Comparison of ENCODE assay signal across 29 cellular contexts in the genomic region with DNA sequence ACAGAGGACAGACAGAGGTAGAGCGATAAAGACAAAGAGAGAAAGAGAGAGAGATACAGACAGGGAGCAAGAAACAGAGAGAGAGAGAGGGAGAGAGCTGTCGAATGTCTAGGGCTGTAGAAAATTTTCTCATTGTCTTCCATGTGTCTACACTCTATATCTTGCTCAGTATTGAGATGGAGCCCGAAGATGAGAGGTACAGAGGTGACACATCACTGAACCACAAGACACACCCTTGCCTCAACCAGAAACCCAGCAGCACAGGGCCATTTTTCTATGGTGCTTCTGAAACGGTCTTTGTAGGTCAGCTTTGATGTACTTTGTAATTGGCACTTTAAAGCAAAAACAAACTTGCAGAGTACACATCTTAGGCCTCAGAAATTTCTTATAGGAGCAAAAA.
A peak's percentile ranks its signal among the peaks of the same experiment; 100 is the strongest.
DNase-seq lines count a peak whose midpoint lies in the region; ATAC-seq and TF ChIP-seq lines count a peak whose summit lies in the region.
"Had no signal": no experiment of that assay in that cellular context is flagged by ENCODE, and none has a peak within 500 bp of the region (broad histone marks: within the 10 kb centered on the region; RNA-seq: fewer than 3 reads in every experiment).

No MANE protein-coding gene starts in this region.

- no peak overlapping the region for H3K9ac ChIP-seq in mesendoderm (ENCODE audit: low read length)

- no peak overlapping the region for H2BK15ac ChIP-seq in mesendoderm (replicated peaks; ENCODE audit: low read depth)

- TF ChIP-seq CTCF in HFFc6 (IDR thresholded peaks at IDR 0.05) (no peak), brain microvascular endothelial cell (IDR thresholded peaks at IDR 0.05; ENCODE audit: low read depth, low read length, missing control alignments) (no peak), osteoblast (IDR thresholded peaks at IDR 0.05; ENCODE audit: extremely low read depth, low read depth, low read length) (no peak), thoracic aorta (IDR thresholded peaks at IDR 0.05) (no peak)

- H3K36me3 ChIP-seq in brain microvascular endothelial cell (replicated peaks) (peaks cover 63% of the 10 kb centered on the region), osteoblast (ENCODE audit: insufficient read depth, low read length) (peaks cover 71% of the 10 kb centered on the region), thoracic aorta (peaks cover 14% of the 10 kb centered on the region), mesendoderm (ENCODE audit: control insufficient read depth, insufficient read depth, low read length) (no peaks in the 10 kb centered on the region)

- H2BK120ac ChIP-seq in mesendoderm (ENCODE audit: low read depth, low read length): no peak overlapping the region

- H3K79me1 ChIP-seq in mesendoderm (ENCODE audit: low read length): no peaks in the 10 kb centered on the region

- H3K23ac ChIP-seq in mesendoderm (ENCODE audit: low read length): no peak overlapping the region

- DNase-seq in HFFc6 (no peak), brain microvascular endothelial cell (no peak), osteoblast (ENCODE audit: insufficient read length, low spot score, missing footprints) (no peak), thoracic aorta (ENCODE audit: low spot score) (no peak), mesendoderm (no peak), NCI-H446 (lab: John Stamatoyannopoulos, UW) (no peak), mucosa of gallbladder (ENCODE audit: low spot score) (no peak), HUDEP-2 (lab: John Stamatoyannopoulos, UW; ENCODE audit: unreplicated experiment in 76 of 76) (no peak)
- DNase-seq: activated CD4-positive, alpha-beta T cell treated with anti-CD3 and anti-CD28 coated beads, Interleukin-2, amount 50 U/mL, for 1 hour; activated effector memory CD4-positive, alpha-beta T cell treated with anti-CD3 and anti-CD28 coated beads, Interleukin-2, amount 50 U/mL, for 16 hours; activated naive CD8-positive, alpha-beta T cell treated with anti-CD3 and anti-CD28 coated beads, Interleukin-2, amount 50 U/mL, for 24 hours; CD8-positive, alpha-beta memory T cell; DMS53; endodermal cell; GF-D8; head of caudate nucleus; midbrain; NCI-H1105 treated with DMSO at 0.1 percent for 48 hours; NCI-H2081 treated with DMSO at 0.1 percent for 48 hours; NCI-H446 treated with DMSO at 0.1 percent for 48 hours; nephron progenitor cell; NK-92 treated with Interleukin-12 subunit alpha and Interleukin-12 subunit beta, amount 100 ng/mL, for 24 hours; stimulated activated CD4-positive, alpha-beta T cell treated with anti-CD3 and anti-CD28 coated beads, Interleukin-1b, Interleukin-23, amount 100 ng/mL, for 48 hours; tibial artery had no signal

- H3K4me1 Mint-ChIP-seq in HFFc6 (ENCODE audit: low read depth): peaks cover 66% of the 10 kb centered on the region
- H3K4me1 Mint-ChIP-seq: CD8-positive, alpha-beta memory T cell; stimulated activated memory B cell treated with anti-CD40 and anti-IgM and Interleukin-4, amounts not matched to agents 10 μg/mL and 1 μg/mL and 100 μg/mL, for 72 hours had no signal

- peaks cover 58% of the 10 kb centered on the region for H3K79me2 ChIP-seq in osteoblast (ENCODE audit: insufficient read depth, low read length)
- no peaks in the 10 kb centered on the region for H3K79me2 ChIP-seq in mesendoderm (ENCODE audit: control insufficient read depth, insufficient read depth, low read length)

- ATAC-seq in thoracic aorta (ENCODE audit: insufficient number of reproducible peaks, low FRiP score, low read depth): no peak
- ATAC-seq: activated naive CD8-positive, alpha-beta T cell treated with anti-CD3 and anti-CD28 coated beads, Interleukin-2, amount 50 U/mL, for 24 hours; SK-N-SH treated with all-trans-retinoic acid at 6 μM for 48 hours; stimulated activated memory B cell treated with anti-CD40 and anti-IgM and Interleukin-4, amounts not matched to agents 10 μg/mL and 1 μg/mL and 100 μg/mL, for 72 hours had no signal

- H3K36me3 Mint-ChIP-seq in HFFc6 (ENCODE audit: low read depth): peaks cover 71% of the 10 kb centered on the region
- H3K36me3 Mint-ChIP-seq: CD8-positive, alpha-beta memory T cell; stimulated activated memory B cell treated with anti-CD40 and anti-IgM and Interleukin-4, amounts not matched to agents 10 μg/mL and 1 μg/mL and 100 μg/mL, for 72 hours had no signal

- no peak overlapping the region for H3K18ac ChIP-seq in mesendoderm (ENCODE audit: low read length)

- H3K27ac Mint-ChIP-seq in HFFc6: peak overlapping the region; percentile 67
- H3K27ac Mint-ChIP-seq: activated naive CD8-positive, alpha-beta T cell treated with anti-CD3 and anti-CD28 coated beads, Interleukin-2, amount 50 U/mL, for 24 hours; CD8-positive, alpha-beta memory T cell; endodermal cell; stimulated activated memory B cell treated with anti-CD40 and anti-IgM and Interleukin-4, amounts not matched to agents 10 μg/mL and 1 μg/mL and 100 μg/mL, for 72 hours; T-helper 2 cell treated with Interferon-gamma antibody and Interleukin-4, amounts not matched to agents 5 μg/mL and 100 μg/mL, for 36 hours had no signal

- no peak overlapping the region for H4K5ac ChIP-seq in mesendoderm (ENCODE audit: low read length)

- no peak overlapping the region for H2AFZ ChIP-seq in osteoblast (ENCODE audit: low read length)

- H3K9me3 ChIP-seq in osteoblast (ENCODE audit: low read depth, low read length) (no peaks in the 10 kb centered on the region), thoracic aorta (no peaks in the 10 kb centered on the region)
- H3K9me3 ChIP-seq: tibial artery had no signal

- no peaks in the 10 kb centered on the region for H3K9me3 Mint-ChIP-seq in HFFc6
- H3K9me3 Mint-ChIP-seq: activated naive CD8-positive, alpha-beta T cell treated with anti-CD3 and anti-CD28 coated beads, Interleukin-2, amount 50 U/mL, for 24 hours; brain; CD8-positive, alpha-beta memory T cell; endodermal cell; nephron progenitor cell had no signal

- no peak overlapping the region for H2AK5ac ChIP-seq in mesendoderm (ENCODE audit: low read length)

- H4K20me1 ChIP-seq in osteoblast (ENCODE audit: insufficient read depth, low read length): peaks cover 16% of the 10 kb centered on the region

- H4K8ac ChIP-seq in mesendoderm (ENCODE audit: low read depth, low read length): no peak overlapping the region

- H3K4me2 ChIP-seq in osteoblast (ENCODE audit: insufficient read depth, low read length) (no peak overlapping the region), mesendoderm (ENCODE audit: low read length) (no peak overlapping the region)

- H3K27me3 ChIP-seq in brain microvascular endothelial cell (replicated peaks): no peaks in the 10 kb centered on the region
- no peaks in the 10 kb centered on the region for H3K27me3 ChIP-seq in osteoblast (ENCODE audit: insufficient read depth, low read length)
- H3K27me3 ChIP-seq in thoracic aorta (replicated peaks; ENCODE audit: insufficient read depth): no peaks in the 10 kb centered on the region
- no peaks in the 10 kb centered on the region for H3K27me3 ChIP-seq in mesendoderm (ENCODE audit: insufficient read depth, low read length, poor library complexity)
- H3K27me3 ChIP-seq: tibial artery had no signal

- H3K4me3 Mint-ChIP-seq in HFFc6: no peak overlapping the region; the same call in 1 of the 2 replicates
- H3K4me3 Mint-ChIP-seq: activated naive CD8-positive, alpha-beta T cell treated with anti-CD3 and anti-CD28 coated beads, Interleukin-2, amount 50 U/mL, for 24 hours; brain; CD8-positive, alpha-beta memory T cell; endodermal cell; nephron progenitor cell; stimulated activated memory B cell treated with anti-CD40 and anti-IgM and Interleukin-4, amounts not matched to agents 10 μg/mL and 1 μg/mL and 100 μg/mL, for 72 hours; T-helper 2 cell treated with Interferon-gamma antibody and Interleukin-4, amounts not matched to agents 5 μg/mL and 100 μg/mL, for 36 hours had no signal

- no CpG with 5 or more reads among the region's 4 CpGs for WGBS in mesendoderm (ENCODE audit: extremely low coverage, insufficient coverage, low lambda C conversion rate)

- H3K4me3 ChIP-seq in brain microvascular endothelial cell (ENCODE audit: low read depth, low read length): no peak overlapping the region
- H3K4me3 ChIP-seq in osteoblast (ENCODE audit: insufficient read depth, low read length): no peak overlapping the region
- H3K4me3 ChIP-seq in thoracic aorta: no peak overlapping the region
- no peak overlapping the region for H3K4me3 ChIP-seq in mesendoderm (ENCODE audit: low read length)
- H3K4me3 ChIP-seq: tibial artery had no signal

- peaks cover 3% of the 10 kb centered on the region for H3K27me3 Mint-ChIP-seq in HFFc6 (ENCODE audit: insufficient read depth)
- H3K27me3 Mint-ChIP-seq: activated naive CD8-positive, alpha-beta T cell treated with anti-CD3 and anti-CD28 coated beads, Interleukin-2, amount 50 U/mL, for 24 hours; brain had no signal

- peaks cover 26% of the 10 kb centered on the region for H3K4me1 ChIP-seq in osteoblast (ENCODE audit: insufficient read depth, low read length)
- H3K4me1 ChIP-seq in thoracic aorta (ENCODE audit: control insufficient read depth in 1 of 2, low read depth in 2 of 2): peaks cover 30 to 53% of the 10 kb centered on the region in 2 donors
- H3K4me1 ChIP-seq in mesendoderm (ENCODE audit: control insufficient read depth, low read depth, low read length): peaks cover 10% of the 10 kb centered on the region

- no peak overlapping the region for H3K56ac ChIP-seq in mesendoderm (ENCODE audit: low read length)

- in situ Hi-C loops in brain microvascular endothelial cell (cut with HindIII; ENCODE audit: low pct_ligation_motif_present, low sequenced_read_pairs): no loop called here

- peak overlapping the region; percentile 89 for H3K27ac ChIP-seq in brain microvascular endothelial cell
- peak overlapping the region; percentile 83 for H3K27ac ChIP-seq in osteoblast (ENCODE audit: low read depth, low read length)
- H3K27ac ChIP-seq in thoracic aorta: peak overlapping the region; percentile 49 to 65
- H3K27ac ChIP-seq in mesendoderm (ENCODE audit: low read depth, low read length): no peak overlapping the region
- H3K27ac ChIP-seq: HL-60 had no signal

- H2BK5ac ChIP-seq in mesendoderm (ENCODE audit: low read length): no peak overlapping the region

- no peak overlapping the region for H3K4ac ChIP-seq in mesendoderm (ENCODE audit: low read depth, low read length)
